In the genomic region with DNA sequence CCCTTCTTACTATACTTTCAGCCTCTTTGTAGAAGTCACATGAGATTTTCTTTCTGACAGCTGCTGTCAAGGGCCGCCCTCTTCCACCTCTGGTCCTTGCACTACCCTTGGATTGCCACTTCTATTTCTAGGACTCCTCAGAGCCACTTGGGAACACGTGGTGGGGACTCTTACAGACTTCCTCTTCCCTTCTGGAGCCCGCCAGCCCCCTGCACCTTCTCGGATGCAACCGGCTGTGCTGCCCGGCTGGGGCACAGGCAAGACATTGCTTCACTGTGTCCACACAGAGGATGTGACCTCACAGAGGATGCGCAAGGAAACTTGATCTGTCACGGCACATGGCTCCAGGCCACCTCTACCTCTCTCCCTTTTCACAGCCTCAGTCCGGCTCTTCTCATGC, we compare ENCODE assay signal across 1 cellular context.
TF ChIP-seq lines count a peak whose summit lies in the region.

No MANE protein-coding gene starts in this region.

TF ChIP-seq in WTC11, 78 proteins besides CTCF, POLR2A, EP300 and RAD21 (continued from another document):
- TF ChIP-seq, protein P1, sequence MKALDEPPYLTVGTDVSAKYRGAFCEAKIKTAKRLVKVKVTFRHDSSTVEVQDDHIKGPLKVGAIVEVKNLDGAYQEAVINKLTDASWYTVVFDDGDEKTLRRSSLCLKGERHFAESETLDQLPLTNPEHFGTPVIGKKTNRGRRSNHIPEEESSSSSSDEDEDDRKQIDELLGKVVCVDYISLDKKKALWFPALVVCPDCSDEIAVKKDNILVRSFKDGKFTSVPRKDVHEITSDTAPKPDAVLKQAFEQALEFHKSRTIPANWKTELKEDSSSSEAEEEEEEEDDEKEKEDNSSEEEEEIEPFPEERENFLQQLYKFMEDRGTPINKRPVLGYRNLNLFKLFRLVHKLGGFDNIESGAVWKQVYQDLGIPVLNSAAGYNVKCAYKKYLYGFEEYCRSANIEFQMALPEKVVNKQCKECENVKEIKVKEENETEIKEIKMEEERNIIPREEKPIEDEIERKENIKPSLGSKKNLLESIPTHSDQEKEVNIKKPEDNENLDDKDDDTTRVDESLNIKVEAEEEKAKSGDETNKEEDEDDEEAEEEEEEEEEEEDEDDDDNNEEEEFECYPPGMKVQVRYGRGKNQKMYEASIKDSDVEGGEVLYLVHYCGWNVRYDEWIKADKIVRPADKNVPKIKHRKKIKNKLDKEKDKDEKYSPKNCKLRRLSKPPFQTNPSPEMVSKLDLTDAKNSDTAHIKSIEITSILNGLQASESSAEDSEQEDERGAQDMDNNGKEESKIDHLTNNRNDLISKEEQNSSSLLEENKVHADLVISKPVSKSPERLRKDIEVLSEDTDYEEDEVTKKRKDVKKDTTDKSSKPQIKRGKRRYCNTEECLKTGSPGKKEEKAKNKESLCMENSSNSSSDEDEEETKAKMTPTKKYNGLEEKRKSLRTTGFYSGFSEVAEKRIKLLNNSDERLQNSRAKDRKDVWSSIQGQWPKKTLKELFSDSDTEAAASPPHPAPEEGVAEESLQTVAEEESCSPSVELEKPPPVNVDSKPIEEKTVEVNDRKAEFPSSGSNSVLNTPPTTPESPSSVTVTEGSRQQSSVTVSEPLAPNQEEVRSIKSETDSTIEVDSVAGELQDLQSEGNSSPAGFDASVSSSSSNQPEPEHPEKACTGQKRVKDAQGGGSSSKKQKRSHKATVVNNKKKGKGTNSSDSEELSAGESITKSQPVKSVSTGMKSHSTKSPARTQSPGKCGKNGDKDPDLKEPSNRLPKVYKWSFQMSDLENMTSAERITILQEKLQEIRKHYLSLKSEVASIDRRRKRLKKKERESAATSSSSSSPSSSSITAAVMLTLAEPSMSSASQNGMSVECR (CRISPR knock-in tag; IDR thresholded peaks at IDR 0.05; ENCODE audit: borderline replicate concordance) = no peak
- TF ChIP-seq NR2C2 (CRISPR knock-in tag; IDR thresholded peaks at IDR 0.05) (no peak), TEAD1 (CRISPR knock-in tag; IDR thresholded peaks at IDR 0.05) (no peak), ZNF263 (CRISPR knock-in tag; IDR thresholded peaks at IDR 0.05; ENCODE audit: low read depth) (no peak), ZNF423 (CRISPR knock-in tag; IDR thresholded peaks at IDR 0.05) (no peak)
- TF ChIP-seq, protein P2, sequence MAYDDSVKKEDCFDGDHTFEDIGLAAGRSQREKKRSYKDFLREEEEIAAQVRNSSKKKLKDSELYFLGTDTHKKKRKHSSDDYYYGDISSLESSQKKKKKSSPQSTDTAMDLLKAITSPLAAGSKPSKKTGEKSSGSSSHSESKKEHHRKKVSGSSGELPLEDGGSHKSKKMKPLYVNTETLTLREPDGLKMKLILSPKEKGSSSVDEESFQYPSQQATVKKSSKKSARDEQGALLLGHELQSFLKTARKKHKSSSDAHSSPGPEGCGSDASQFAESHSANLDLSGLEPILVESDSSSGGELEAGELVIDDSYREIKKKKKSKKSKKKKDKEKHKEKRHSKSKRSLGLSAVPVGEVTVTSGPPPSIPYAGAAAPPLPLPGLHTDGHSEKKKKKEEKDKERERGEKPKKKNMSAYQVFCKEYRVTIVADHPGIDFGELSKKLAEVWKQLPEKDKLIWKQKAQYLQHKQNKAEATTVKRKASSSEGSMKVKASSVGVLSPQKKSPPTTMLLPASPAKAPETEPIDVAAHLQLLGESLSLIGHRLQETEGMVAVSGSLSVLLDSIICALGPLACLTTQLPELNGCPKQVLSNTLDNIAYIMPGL (CRISPR knock-in tag; IDR thresholded peaks at IDR 0.05) = no peak
